ENCODE assay signal across 24 cellular contexts in genomic region chr15:85927936-85928537, GRCh38.
A peak's percentile ranks its signal among the peaks of the same experiment; 100 is the strongest.
DNase-seq lines count a peak whose midpoint lies in the region; ATAC-seq and TF ChIP-seq lines count a peak whose summit lies in the region.
"Had no signal": no experiment of that assay in that cellular context is flagged by ENCODE, and none has a peak within 500 bp of the region (broad histone marks: within the 10 kb centered on the region; RNA-seq: fewer than 3 reads in every experiment).

No MANE protein-coding gene starts in this region.

- H3K9me3 Mint-ChIP-seq in CD4-positive, alpha-beta T cell, result no peaks in the 10 kb centered on the region
- H3K9me3 Mint-ChIP-seq in natural killer cell treated with Interleukin-12 subunit alpha and Interleukin-12 subunit beta and Interleukin-15 and Interleukin-18, amount 100 ng/mL, for 72 hours, result no peaks in the 10 kb centered on the region
- H3K9me3 Mint-ChIP-seq: CD14-positive monocyte had no signal

- H3K27me3 ChIP-seq in CD4-positive, alpha-beta T cell (ENCODE audit: control insufficient read depth, insufficient read depth, low read length), result no peaks in the 10 kb centered on the region
- H3K27me3 ChIP-seq in HL-60 (ENCODE audit: insufficient read depth, poor library complexity, severe bottlenecking), result no peaks in the 10 kb centered on the region
- H3K27me3 ChIP-seq: SJSA1 had no signal

- no peak for TF ChIP-seq CTCF in CD4-positive, alpha-beta T cell (IDR thresholded peaks at IDR 0.05)
- no peak for TF ChIP-seq CTCF in HL-60 (IDR thresholded peaks at IDR 0.05; ENCODE audit: insufficient read depth, low read length)

- no peaks in the 10 kb centered on the region for H3K27me3 Mint-ChIP-seq in CD4-positive, alpha-beta T cell
- H3K27me3 Mint-ChIP-seq in natural killer cell treated with Interleukin-12 subunit alpha and Interleukin-12 subunit beta and Interleukin-15 and Interleukin-18, amount 100 ng/mL, for 72 hours, result no peaks in the 10 kb centered on the region

- H3K27ac Mint-ChIP-seq in CD4-positive, alpha-beta T cell, result peak overlapping the region; percentile 71
- peak overlapping the region; percentile 29 to 40 for H3K27ac Mint-ChIP-seq in natural killer cell treated with Interleukin-12 subunit alpha and Interleukin-12 subunit beta and Interleukin-15 and Interleukin-18, amount 100 ng/mL, for 72 hours
- H3K27ac Mint-ChIP-seq: CD14-positive monocyte had no signal

- no peak overlapping the region for H3K4me3 ChIP-seq in HL-60 (replicated peaks; ENCODE audit: insufficient read depth, low read length)
- H3K4me3 ChIP-seq: GM12878, GM23248, SJSA1 had no signal

- H3K36me3 Mint-ChIP-seq in CD4-positive, alpha-beta T cell (ENCODE audit: low read depth), result no peaks in the 10 kb centered on the region
- no peaks in the 10 kb centered on the region for H3K36me3 Mint-ChIP-seq in natural killer cell treated with Interleukin-12 subunit alpha and Interleukin-12 subunit beta and Interleukin-15 and Interleukin-18, amount 100 ng/mL, for 72 hours
- H3K36me3 Mint-ChIP-seq: CD14-positive monocyte, IgD-negative memory B cell had no signal

- peak; percentile 60 for ATAC-seq in CD4-positive, alpha-beta T cell (ENCODE audit: poor library complexity)
- ATAC-seq in natural killer cell treated with Interleukin-12 subunit alpha and Interleukin-12 subunit beta and Interleukin-15 and Interleukin-18, amount 100 ng/mL, for 72 hours, result peak in 1 of 2 donors; percentile 15
- ATAC-seq: GM12878 had no signal

- no peak for DNase-seq in CD4-positive, alpha-beta T cell
- DNase-seq in HL-60 (ENCODE audit: low read depth in 1 of 2, low spot score in 1 of 2), result no peak
- peak; percentile 12 for DNase-seq in central memory CD4-positive, alpha-beta T cell
- no peak for DNase-seq in natural killer cell treated with Interleukin-12 subunit alpha and Interleukin-12 subunit beta and Interleukin-15 and Interleukin-18, amount 100 ng/mL, for 72 hours (ENCODE audit: low spot score)
- DNase-seq in dermis blood vessel endothelial cell, result no peak
- DNase-seq in NCI-H2196 (lab: John Stamatoyannopoulos, UW; ENCODE audit: unreplicated experiment), result no peak
- DNase-seq in activated CD4-positive, alpha-beta T cell treated with anti-CD3 and anti-CD28 coated beads, Interleukin-2, amount 50 U/mL, for 48 hours, result no peak
- DNase-seq: Caco-2, DMS79, EL, GDM1, GM23248, H7, NCI-H1048, NCI-H1694, NCI-H2029 treated with DMSO at 0.1 percent for 48 hours, NCI-H2227 treated with DMSO at 0.1 percent for 48 hours, NCI-H526 treated with DMSO at 0.1 percent for 48 hours, Right ventricle myocardium superior, RPMI8226 had no signal

- CTCF ChIA-PET in CD4-positive, alpha-beta T cell (lab: Charles Lee), result no interaction called here

- intact Hi-C loops in CD4-positive, alpha-beta T cell (cut with DNase I, micrococcal nuclease), result no loop called here

- peak overlapping the region; percentile 5 for H3K4me3 Mint-ChIP-seq in CD4-positive, alpha-beta T cell
- peak overlapping the region; percentile 10 for H3K4me3 Mint-ChIP-seq in natural killer cell treated with Interleukin-12 subunit alpha and Interleukin-12 subunit beta and Interleukin-15 and Interleukin-18, amount 100 ng/mL, for 72 hours
- H3K4me3 Mint-ChIP-seq: IgD-negative memory B cell had no signal

- POLR2A ChIA-PET in CD4-positive, alpha-beta T cell (lab: Charles Lee), result no interaction called here

- no peak overlapping the region for H3K27ac ChIP-seq in CD4-positive, alpha-beta T cell (ENCODE audit: low read depth, low read length)
- peak overlapping the region; percentile 57 for H3K27ac ChIP-seq in HL-60 (replicated peaks)
- H3K27ac ChIP-seq: GM23248, SJSA1 had no signal

- peaks cover 32% of the 10 kb centered on the region for H3K4me1 Mint-ChIP-seq in CD4-positive, alpha-beta T cell (ENCODE audit: low read depth)
- peaks cover 27 to 40% of the 10 kb centered on the region in 2 donors for H3K4me1 Mint-ChIP-seq in natural killer cell treated with Interleukin-12 subunit alpha and Interleukin-12 subunit beta and Interleukin-15 and Interleukin-18, amount 100 ng/mL, for 72 hours (ENCODE audit: low read depth in 2 of 2)
- H3K4me1 Mint-ChIP-seq: CD14-positive monocyte had no signal

- H3K9me3 ChIP-seq in CD4-positive, alpha-beta T cell (ENCODE audit: control insufficient read depth, low read length), result no peaks in the 10 kb centered on the region
- H3K9me3 ChIP-seq: Caco-2, SJSA1 had no signal
